ENCODE assay signal across 1 cellular context in the genomic region with DNA sequence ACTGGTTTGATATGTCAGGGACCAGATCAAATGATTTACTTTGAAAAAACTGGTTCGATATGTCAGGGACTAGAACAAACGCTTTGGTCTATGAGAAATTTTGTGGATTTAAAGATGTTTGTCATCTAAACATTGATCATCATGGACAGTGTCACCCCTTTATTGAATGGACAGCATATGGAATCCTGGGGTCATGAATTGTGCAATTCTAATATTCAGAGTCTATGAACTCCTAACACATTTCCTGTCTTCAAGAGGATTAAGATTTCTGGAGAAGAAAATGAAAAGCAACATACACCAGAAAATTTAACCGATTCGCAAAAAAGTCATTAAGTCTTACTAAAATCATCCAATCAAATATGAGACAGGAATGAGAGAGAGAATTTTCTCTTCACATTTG.
TF ChIP-seq lines count a peak whose summit lies in the region.

No MANE protein-coding gene starts in this region.

TF ChIP-seq in HCT116, 20 proteins besides CTCF, POLR2A, EP300 and RAD21:
- no peak for TF ChIP-seq EZH2phosphoT487 (IDR thresholded peaks at IDR 0.05; ENCODE audit: borderline replicate concordance)
- TF ChIP-seq REST (IDR thresholded peaks at IDR 0.05; ENCODE audit: low read depth), result no peak
- TF ChIP-seq ZBTB33 (IDR thresholded peaks at IDR 0.05; ENCODE audit: extremely low read depth, insufficient replicate concordance, low read length), result no peak
- TF ChIP-seq SP1 (IDR thresholded peaks at IDR 0.05; ENCODE audit: low read depth), result no peak
- TF ChIP-seq YY1 (IDR thresholded peaks at IDR 0.05; ENCODE audit: extremely low read depth, insufficient replicate concordance, low read depth, low read length), result no peak
- no peak for TF ChIP-seq POLR2AphosphoS5 (IDR thresholded peaks at IDR 0.05; ENCODE audit: low read depth, low read length)
